In the genomic region with DNA sequence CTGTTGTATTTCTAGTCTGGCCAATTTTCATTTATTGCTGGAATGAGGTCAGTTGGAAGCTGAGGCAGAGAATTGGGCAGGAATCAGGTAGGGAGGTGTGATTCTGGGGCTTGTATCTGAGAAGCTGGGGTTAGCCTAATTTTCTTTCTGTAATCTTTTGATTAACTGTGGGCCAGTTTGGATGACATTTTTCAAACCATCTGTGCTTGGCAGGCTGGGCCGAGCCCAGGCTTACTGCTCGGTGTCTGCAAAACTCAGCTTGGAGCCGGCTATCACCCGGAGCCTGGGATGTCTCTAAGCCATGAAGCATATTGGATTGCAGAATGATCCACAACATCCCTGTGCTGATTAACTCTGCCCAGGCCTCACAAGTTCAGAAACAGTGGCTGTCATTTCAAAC, we compare ENCODE assay signal across 27 cellular contexts. TPM values are rescaled to one million over a fixed set of nuclear protein-coding genes. Genes with fewer than 3 reads are reported as not detected.
DNase-seq lines count a peak whose midpoint lies in the region; ATAC-seq and TF ChIP-seq lines count a peak whose summit lies in the region.
"Had no signal": no experiment of that assay in that cellular context is flagged by ENCODE, and none has a peak within 500 bp of the region (broad histone marks: within the 10 kb centered on the region; RNA-seq: fewer than 3 reads in every experiment).

No MANE protein-coding gene starts in this region.

- peaks cover 6% of the 10 kb centered on the region for H3F3A ChIP-seq in smooth muscle cell (ENCODE audit: low read depth)

- intact Hi-C loops in heart left ventricle (cut with DNase I) (loop anchor here in 1 of 10 donors (5.0 kb wide), 1 partner anchor 55 kb away; no protein-coding TSS in a partner anchor), Right ventricle myocardium inferior (cut with DNase I) (loop anchor here (10.0 kb wide), 1 partner anchor 62 kb away; no protein-coding TSS in a partner anchor), vagina (cut with DNase I) (no loop called here), ovary (cut with DNase I) (no loop called here)

- no peak overlapping the region for H3K4me2 ChIP-seq in smooth muscle cell

- H3K9ac ChIP-seq in smooth muscle cell (ENCODE audit: low read depth): no peak overlapping the region

- H3K4me1 ChIP-seq in heart left ventricle (peaks cover 0 to 67% (median 33%) of the 10 kb centered on the region in 12 donors), right atrium auricular region (peaks cover 0 to 46% of the 10 kb centered on the region in 2 donors), smooth muscle cell (ENCODE audit: low read depth) (no peaks in the 10 kb centered on the region), vagina (no peaks in the 10 kb centered on the region), ovary (ENCODE audit: insufficient read depth) (peaks cover 9% of the 10 kb centered on the region)

- 71 to 86% (median 74%) methylated on average over 4 of the region's 4 CpGs for WGBS in heart left ventricle, 4 donors
- 25% methylated on average over 4 of the region's 4 CpGs for WGBS in smooth muscle cell (ENCODE audit: low lambda C conversion rate)
- 30 to 50% (median 47%) methylated on average over 4 of the region's 4 CpGs for WGBS in ovary, 3 donors

- no peak for TF ChIP-seq CTCF in heart left ventricle (IDR thresholded peaks at IDR 0.05)
- TF ChIP-seq CTCF in right atrium auricular region (IDR thresholded peaks at IDR 0.05): no peak
- no peak for TF ChIP-seq CTCF in smooth muscle cell (IDR thresholded peaks at IDR 0.05; ENCODE audit: borderline replicate concordance, insufficient read depth, poor library complexity, severe bottlenecking)
- no peak for TF ChIP-seq CTCF in vagina (IDR thresholded peaks at IDR 0.05)
- TF ChIP-seq CTCF in ovary (IDR thresholded peaks at IDR 0.05): no peak

- H3K79me2 ChIP-seq in smooth muscle cell (ENCODE audit: low read depth): no peaks in the 10 kb centered on the region

- DNase-seq in heart left ventricle (no peak), Right ventricle myocardium inferior (ENCODE audit: missing footprints) (no peak), right atrium auricular region (ENCODE audit: low spot score) (no peak), smooth muscle cell (lab: John Stamatoyannopoulos, UW; ENCODE audit: unreplicated experiment) (no peak), vagina (ENCODE audit: extremely low spot score in 2 of 2) (no peak), ovary (no peak), NOMO-1 (lab: John Stamatoyannopoulos, UW; ENCODE audit: unreplicated experiment in 2 of 2) (no peak)
- DNase-seq: activated CD4-positive, alpha-beta T cell treated with anti-CD3 and anti-CD28 coated beads, Interleukin-2, amount 50 U/mL, for 4 hours; activated CD8-positive, alpha-beta memory T cell treated with anti-CD3 and anti-CD28 coated beads, Interleukin-2, amount 50 U/mL, for 4 hours; CD8-positive, alpha-beta memory T cell; left colon; natural killer cell; NCI-H1105 treated with DMSO at 0.1 percent for 48 hours; NCI-H2029 treated with DMSO at 0.1 percent for 48 hours; NCI-H345; NCI-H82; posterior cingulate gyrus; stimulated activated CD4-positive, alpha-beta T cell treated with anti-CD3 and anti-CD28 coated beads, Interleukin-1b, Interleukin-23, amount 100 ng/mL, for 48 hours; WERI-Rb-1 had no signal

- H3K36me3 ChIP-seq in heart left ventricle (no peaks in the 10 kb centered on the region), right atrium auricular region (no peaks in the 10 kb centered on the region), smooth muscle cell (ENCODE audit: low read depth) (no peaks in the 10 kb centered on the region), vagina (no peaks in the 10 kb centered on the region), ovary (no peaks in the 10 kb centered on the region)
- H3K36me3 ChIP-seq: cardiac muscle cell, WERI-Rb-1 had no signal

- H3K27me3 ChIP-seq in heart left ventricle (no peaks in the 10 kb centered on the region), right atrium auricular region (no peaks in the 10 kb centered on the region), smooth muscle cell (ENCODE audit: low read depth) (no peaks in the 10 kb centered on the region), vagina (no peaks in the 10 kb centered on the region), ovary (no peaks in the 10 kb centered on the region)
- H3K27me3 ChIP-seq: cardiac muscle cell had no signal

- peak in 1 of 4 donors; percentile 8 for ATAC-seq in heart left ventricle
- ATAC-seq in Right ventricle myocardium inferior: no peak
- no peak for ATAC-seq in HG03175 (IDR thresholded peaks at IDR 0.05; ENCODE audit: unreplicated experiment)
- ATAC-seq: activated T-helper 17 cell treated with anti-CD3 and anti-CD28 coated beads, Interleukin-2, amount 50 U/mL, for 72 hours; K562; left colon; natural killer cell had no signal

- H3K9me3 ChIP-seq in heart left ventricle: no peaks in the 10 kb centered on the region
- H3K9me3 ChIP-seq in right atrium auricular region: no peaks in the 10 kb centered on the region
- no peaks in the 10 kb centered on the region for H3K9me3 ChIP-seq in smooth muscle cell (replicated peaks; ENCODE audit: low read depth)
- H3K9me3 ChIP-seq in vagina: no peaks in the 10 kb centered on the region
- H3K9me3 ChIP-seq in ovary: no peaks in the 10 kb centered on the region

- peak overlapping the region; percentile 39 for H2AFZ ChIP-seq in smooth muscle cell (ENCODE audit: low read depth)

- no peaks in the 10 kb centered on the region for H4K20me1 ChIP-seq in smooth muscle cell (ENCODE audit: low read depth)

- no peak overlapping the region for H3K4me3 ChIP-seq in heart left ventricle
- no peak overlapping the region for H3K4me3 ChIP-seq in right atrium auricular region
- no peak overlapping the region for H3K4me3 ChIP-seq in smooth muscle cell
- no peak overlapping the region for H3K4me3 ChIP-seq in vagina
- H3K4me3 ChIP-seq in ovary: no peak overlapping the region
- H3K4me3 ChIP-seq: cardiac muscle cell, K562 had no signal

- TF ChIP-seq EP300 in ovary (IDR thresholded peaks at IDR 0.05): no peak

- peak overlapping the region in 11 of 12 donors; percentile 6 to 87 (median 60) for H3K27ac ChIP-seq in heart left ventricle
- H3K27ac ChIP-seq in right atrium auricular region: peak overlapping the region; percentile 46 to 58
- H3K27ac ChIP-seq in smooth muscle cell (ENCODE audit: low read depth): no peak overlapping the region
- H3K27ac ChIP-seq in vagina: peak overlapping the region; percentile 33
- H3K27ac ChIP-seq in ovary: no peak overlapping the region
- H3K27ac ChIP-seq: 22Rv1, cardiac muscle cell, WERI-Rb-1 had no signal

- TF ChIP-seq POLR2A in heart left ventricle (IDR thresholded peaks at IDR 0.05) (no peak), vagina (IDR thresholded peaks at IDR 0.05) (no peak), ovary (IDR thresholded peaks at IDR 0.05) (no peak)

RNA-seq across cellular contexts. Expression of a gene that starts 26.5 kb away (rescaled TPM):
- total RNA-seq in heart left ventricle: 1 to 10 TPM in 5 of 9 donors, under 1 TPM in 4; 0.25 to 3.7 (median 1.0) TPM
- 1 to 10 TPM; 1.2 TPM for polyA plus RNA-seq in heart left ventricle
- total RNA-seq in Right ventricle myocardium inferior: 0.76 TPM
- under 1 TPM; 0.74 to 0.83 TPM for total RNA-seq in right atrium auricular region
- total RNA-seq in smooth muscle cell: 0.36 and 0.63 TPM in 2 replicates
- polyA plus RNA-seq in smooth muscle cell: 0.52 and 0.54 TPM in 2 replicates
- total RNA-seq in vagina: 4.9 TPM
- total RNA-seq in ovary: 10 to 100 TPM in 1 of 7 donors, 1 to 10 TPM in 4, under 1 TPM in 2; 0.24 to 13.6 (median 2.0) TPM
- 10 to 100 TPM in 1 of 2 donors, 1 to 10 TPM in 1; 3.5 to 12.1 TPM for polyA plus RNA-seq in ovary
- total RNA-seq: activated T-helper 17 cell treated with anti-CD3 and anti-CD28 coated beads, Interleukin-2, amount 50 U/mL, for 72 hours; CD8-positive, alpha-beta memory T cell; HT1080; K562; MCF 10A; OCI-LY7 had no signal
- polyA plus RNA-seq: CD8-positive, alpha-beta memory T cell; K562 had no signal

Comparison
In these comparisons a context has a peak if more than half of its experiments do, and no peak if none do; other contexts are left out.
1. H3K27ac ChIP-seq: peak in heart left ventricle (11 of 12), right atrium auricular region (2 of 2) and vagina (single experiment); none in smooth muscle cell (single experiment) and ovary (0 of 2).